ENCODE assay signal across 17 cellular contexts in genomic region chr12:113967368-113967767, GRCh38. TPM values are rescaled to one million over a fixed set of nuclear protein-coding genes. Genes with fewer than 3 reads are reported as not detected.
DNase-seq lines count a peak whose midpoint lies in the region; ATAC-seq lines count a peak whose summit lies in the region.
"Had no signal": no experiment of that assay in that cellular context is flagged by ENCODE, and none has a peak within 500 bp of the region (broad histone marks: within the 10 kb centered on the region; RNA-seq: fewer than 3 reads in every experiment).

No MANE protein-coding gene starts in this region.

- H3K4me1 ChIP-seq in mesendoderm (ENCODE audit: control insufficient read depth, low read depth, low read length): no peaks in the 10 kb centered on the region

- no peak overlapping the region for H2AK5ac ChIP-seq in mesendoderm (ENCODE audit: low read length)

- H3K4me3 ChIP-seq in mesendoderm (ENCODE audit: low read length): no peak overlapping the region

- no peak overlapping the region for H3K18ac ChIP-seq in mesendoderm (ENCODE audit: low read length)

- no peak overlapping the region for H3K27ac ChIP-seq in mesendoderm (ENCODE audit: low read depth, low read length)
- H3K27ac ChIP-seq: KMS-11 had no signal

- no peak overlapping the region for H3K9ac ChIP-seq in mesendoderm (ENCODE audit: low read length)
- H3K9ac ChIP-seq: KMS-11 had no signal

- peaks cover 23% of the 10 kb centered on the region for H3K79me2 ChIP-seq in mesendoderm (ENCODE audit: control insufficient read depth, insufficient read depth, low read length)

- no peaks in the 10 kb centered on the region for H3K9me3 Mint-ChIP-seq in stimulated activated naive CD8-positive, alpha-beta T cell treated with anti-CD3 and anti-CD28 coated beads, Interleukin-15, Interleukin-2, amounts not matched to agents 100 ng/mL and 50 ng/mL, for 24 hours
- H3K9me3 Mint-ChIP-seq in activated T-helper 17 cell treated with anti-CD3 and anti-CD28 coated beads, Interleukin-2, amount 50 U/mL, for 72 hours: no peaks in the 10 kb centered on the region
- H3K9me3 Mint-ChIP-seq: activated T-helper 2 cell treated with anti-CD3 and anti-CD28 coated beads, Interferon-gamma antibody, Interleukin-2, Interleukin-4, amounts not matched to agents 10 μg/mL and 5 μg/mL and 100 μg/mL, durations not matched to agents 14 hours and 24 hours and 36 hours had no signal

- H3K4me3 Mint-ChIP-seq in stimulated activated naive CD8-positive, alpha-beta T cell treated with anti-CD3 and anti-CD28 coated beads, Interleukin-15, Interleukin-2, amounts not matched to agents 100 ng/mL and 50 ng/mL, for 24 hours: peak overlapping the region; percentile 100
- peak overlapping the region; percentile 93 for H3K4me3 Mint-ChIP-seq in activated T-helper 17 cell treated with anti-CD3 and anti-CD28 coated beads, Interleukin-2, amount 50 U/mL, for 72 hours

- H3K4me2 ChIP-seq in mesendoderm (ENCODE audit: low read length): no peak overlapping the region

- no peaks in the 10 kb centered on the region for H3K27me3 ChIP-seq in mesendoderm (ENCODE audit: insufficient read depth, low read length, poor library complexity)
- H3K27me3 ChIP-seq: dorsolateral prefrontal cortex, suprapubic skin had no signal

- ATAC-seq in stimulated activated naive CD8-positive, alpha-beta T cell treated with anti-CD3 and anti-CD28 coated beads, Interleukin-15, Interleukin-2, amounts not matched to agents 100 U/mL and 50 U/mL, for 24 hours: no peak
- no peak for ATAC-seq in activated T-helper 17 cell treated with anti-CD3 and anti-CD28 coated beads, Interleukin-2, amount 50 U/mL, for 72 hours (replicated peaks)
- no peak for ATAC-seq in HG03039 (IDR thresholded peaks at IDR 0.05; ENCODE audit: unreplicated experiment)

- no CpG with 5 or more reads among the region's 4 CpGs for WGBS in mesendoderm (ENCODE audit: extremely low coverage, insufficient coverage, low lambda C conversion rate)

- H3K79me1 ChIP-seq in mesendoderm (ENCODE audit: low read length): peaks cover 8% of the 10 kb centered on the region

- peak overlapping the region; percentile 90 for H4K5ac ChIP-seq in mesendoderm (ENCODE audit: low read length)

- DNase-seq in stimulated activated naive CD8-positive, alpha-beta T cell treated with anti-CD3 and anti-CD28 coated beads, Interleukin-15, Interleukin-2, amounts not matched to agents 100 U/mL and 50 U/mL, for 24 hours: no peak
- no peak for DNase-seq in mesendoderm
- DNase-seq in NCI-H1930 (lab: John Stamatoyannopoulos, UW): no peak
- no peak for DNase-seq in globus pallidus (ENCODE audit: low spot score)
- no peak for DNase-seq in 8988T
- DNase-seq: activated CD4-positive, alpha-beta T cell treated with anti-CD3 and anti-CD28 coated beads, Interleukin-2, amount 50 U/mL, for 1 hour; AML-193; DMS153; kidney glomerular epithelial cell; stimulated activated CD4-positive, alpha-beta T cell treated with anti-CD3 and anti-CD28 coated beads, Interleukin-15, amount 100 ng/mL, for 24 hours had no signal

- H3K27me3 Mint-ChIP-seq in stimulated activated naive CD8-positive, alpha-beta T cell treated with anti-CD3 and anti-CD28 coated beads, Interleukin-15, Interleukin-2, amounts not matched to agents 100 ng/mL and 50 ng/mL, for 24 hours: peaks cover 3% of the 10 kb centered on the region
- H3K27me3 Mint-ChIP-seq in activated T-helper 17 cell treated with anti-CD3 and anti-CD28 coated beads, Interleukin-2, amount 50 U/mL, for 72 hours: no peaks in the 10 kb centered on the region

- H3K4me1 Mint-ChIP-seq in stimulated activated naive CD8-positive, alpha-beta T cell treated with anti-CD3 and anti-CD28 coated beads, Interleukin-15, Interleukin-2, amounts not matched to agents 100 ng/mL and 50 ng/mL, for 24 hours (ENCODE audit: low read depth): peaks cover 46% of the 10 kb centered on the region
- H3K4me1 Mint-ChIP-seq in activated T-helper 17 cell treated with anti-CD3 and anti-CD28 coated beads, Interleukin-2, amount 50 U/mL, for 72 hours: peaks cover 29% of the 10 kb centered on the region

- no peaks in the 10 kb centered on the region for H3K36me3 ChIP-seq in mesendoderm (ENCODE audit: control insufficient read depth, insufficient read depth, low read length)

- no peak overlapping the region for H3K4ac ChIP-seq in mesendoderm (ENCODE audit: low read depth, low read length)

- no peak overlapping the region for H2BK15ac ChIP-seq in mesendoderm (replicated peaks; ENCODE audit: low read depth)

- H2BK120ac ChIP-seq in mesendoderm (ENCODE audit: low read depth, low read length): no peak overlapping the region

- no peak overlapping the region for H4K8ac ChIP-seq in mesendoderm (ENCODE audit: low read depth, low read length)

- peaks cover 17% of the 10 kb centered on the region for H3K36me3 Mint-ChIP-seq in stimulated activated naive CD8-positive, alpha-beta T cell treated with anti-CD3 and anti-CD28 coated beads, Interleukin-15, Interleukin-2, amounts not matched to agents 100 ng/mL and 50 ng/mL, for 24 hours (ENCODE audit: low read depth)
- H3K36me3 Mint-ChIP-seq in activated T-helper 17 cell treated with anti-CD3 and anti-CD28 coated beads, Interleukin-2, amount 50 U/mL, for 72 hours (ENCODE audit: low read depth): peaks cover 38% of the 10 kb centered on the region

- no peak overlapping the region for H2BK5ac ChIP-seq in mesendoderm (ENCODE audit: low read length)

- H3K56ac ChIP-seq in mesendoderm (ENCODE audit: low read length): no peak overlapping the region

- no peak overlapping the region for H3K23ac ChIP-seq in mesendoderm (ENCODE audit: low read length)

- H3K27ac Mint-ChIP-seq in stimulated activated naive CD8-positive, alpha-beta T cell treated with anti-CD3 and anti-CD28 coated beads, Interleukin-15, Interleukin-2, amounts not matched to agents 100 ng/mL and 50 ng/mL, for 24 hours: peak overlapping the region; percentile 37
- H3K27ac Mint-ChIP-seq in activated T-helper 17 cell treated with anti-CD3 and anti-CD28 coated beads, Interleukin-2, amount 50 U/mL, for 72 hours: peak overlapping the region; percentile 99
- H3K27ac Mint-ChIP-seq: activated T-helper 2 cell treated with anti-CD3 and anti-CD28 coated beads, Interferon-gamma antibody, Interleukin-2, Interleukin-4, amounts not matched to agents 10 μg/mL and 5 μg/mL and 100 μg/mL, durations not matched to agents 14 hours and 24 hours and 36 hours had no signal

RNA-seq across cellular contexts. Expression of gene RBM19, which starts 1.2 kb away (rescaled TPM):
- total RNA-seq in activated T-helper 17 cell treated with anti-CD3 and anti-CD28 coated beads, Interleukin-2, amount 50 U/mL, for 72 hours: 10 to 100 TPM; 66.7 to 73.3 TPM
- 39.6 TPM for polyA plus RNA-seq in mesendoderm (2013, experiment 1 of 2)
- 40.6 TPM for polyA plus RNA-seq in mesendoderm (2013, experiment 2 of 2)
